Comparison of ENCODE assay signal across 11 cellular contexts in genomic region chr7:24920702-24921679, GRCh38. TPM values are rescaled to one million over a fixed set of nuclear protein-coding genes. Genes with fewer than 3 reads are reported as not detected.
DNase-seq lines count a peak whose midpoint lies in the region; ATAC-seq and TF ChIP-seq lines count a peak whose summit lies in the region.
"Had no signal": no experiment of that assay in that cellular context is flagged by ENCODE, and none has a peak within 500 bp of the region (broad histone marks: within the 10 kb centered on the region; RNA-seq: fewer than 3 reads in every experiment).

No MANE protein-coding gene starts in this region.

- ATAC-seq in Right ventricle myocardium inferior: peak; percentile 35
- ATAC-seq in left cardiac atrium: no peak
- ATAC-seq in upper lobe of left lung (ENCODE audit: low FRiP score in 2 of 2): peak; percentile 50 to 77
- ATAC-seq in HG02571 (IDR thresholded peaks at IDR 0.05; ENCODE audit: unreplicated experiment): no peak
- no peak for ATAC-seq in HG03565 (IDR thresholded peaks at IDR 0.05; ENCODE audit: unreplicated experiment)
- ATAC-seq in GM18520 (IDR thresholded peaks at IDR 0.05; ENCODE audit: unreplicated experiment): no peak

- 47 to 48% methylated on average over 6 of the region's 6 CpGs for WGBS in upper lobe of left lung, 2 donors

- no peaks in the 10 kb centered on the region for H3K36me3 ChIP-seq in upper lobe of left lung
- H3K36me3 ChIP-seq: BLaER1 treated with 17β-estradiol and CSF1 and Interleukin-3, amounts not matched to agents 10 nM and 100 nM; breast epithelium had no signal

- intact Hi-C loops in Right ventricle myocardium inferior (cut with DNase I) (no loop called here), left cardiac atrium (cut with DNase I) (no loop called here)

- DNase-seq in Right ventricle myocardium inferior (ENCODE audit: missing footprints) (no peak), left cardiac atrium (no peak), OCI-M1 (lab: John Stamatoyannopoulos, UW) (peak; percentile 81), dermis microvascular lymphatic vessel endothelial cell (ENCODE audit: low read depth in 2 of 2) (peak; percentile 71 to 83), upper lobe of left lung (peak in 1 of 2 donors; percentile 72)
- DNase-seq: NCI-H1694 had no signal

- peaks cover 0 to 15% (median 10%) of the 10 kb centered on the region in 4 donors for H3K4me1 ChIP-seq in upper lobe of left lung
- H3K4me1 ChIP-seq: breast epithelium had no signal

- H3K9me3 ChIP-seq in upper lobe of left lung: no peaks in the 10 kb centered on the region
- H3K9me3 ChIP-seq: breast epithelium had no signal

- peak overlapping the region; percentile 2 to 38 (median 18) for H3K27ac ChIP-seq in upper lobe of left lung
- H3K27ac ChIP-seq: BLaER1 treated with 17β-estradiol and CSF1 and Interleukin-3, amounts not matched to agents 10 nM and 100 nM; breast epithelium had no signal

- peak in 1 of 4 donors; percentile 31 for TF ChIP-seq EP300 in upper lobe of left lung (IDR thresholded peaks at IDR 0.05)

- no peak for TF ChIP-seq CTCF in upper lobe of left lung (IDR thresholded peaks at IDR 0.05)

- no peak overlapping the region for H3K4me3 ChIP-seq in upper lobe of left lung
- H3K4me3 ChIP-seq: BLaER1 treated with 17β-estradiol and CSF1 and Interleukin-3, amounts not matched to agents 10 nM and 100 nM; breast epithelium had no signal

- no peaks in the 10 kb centered on the region for H3K27me3 ChIP-seq in upper lobe of left lung
- H3K27me3 ChIP-seq: BLaER1 treated with 17β-estradiol and CSF1 and Interleukin-3, amounts not matched to agents 10 nM and 100 nM; breast epithelium had no signal

- no peak for TF ChIP-seq POLR2A in upper lobe of left lung (IDR thresholded peaks at IDR 0.05)

RNA-seq across cellular contexts. Expression of gene OSBPL3, which starts 59.0 kb away (rescaled TPM):
- total RNA-seq in Right ventricle myocardium inferior (8.5 TPM), left cardiac atrium (1 to 10 TPM; 8.8 to 10.0 TPM), dermis microvascular lymphatic vessel endothelial cell (17.2 and 17.3 TPM in 2 replicates), upper lobe of left lung (10 to 100 TPM; 17.5 to 55.5 (median 21.7) TPM)

Comparison
In these comparisons a context has a peak if more than half of its experiments do, and no peak if none do; other contexts are left out.
1. ATAC-seq: peak in Right ventricle myocardium inferior (single experiment) and upper lobe of left lung (2 of 2); none in left cardiac atrium (0 of 2), HG02571 (single experiment), HG03565 (single experiment) and GM18520 (single experiment).
2. DNase-seq: peak in OCI-M1 (single experiment) and dermis microvascular lymphatic vessel endothelial cell (2 of 2); none in Right ventricle myocardium inferior (single experiment) and left cardiac atrium (single experiment).